ENCODE assay signal across 8 cellular contexts in the genomic region with DNA sequence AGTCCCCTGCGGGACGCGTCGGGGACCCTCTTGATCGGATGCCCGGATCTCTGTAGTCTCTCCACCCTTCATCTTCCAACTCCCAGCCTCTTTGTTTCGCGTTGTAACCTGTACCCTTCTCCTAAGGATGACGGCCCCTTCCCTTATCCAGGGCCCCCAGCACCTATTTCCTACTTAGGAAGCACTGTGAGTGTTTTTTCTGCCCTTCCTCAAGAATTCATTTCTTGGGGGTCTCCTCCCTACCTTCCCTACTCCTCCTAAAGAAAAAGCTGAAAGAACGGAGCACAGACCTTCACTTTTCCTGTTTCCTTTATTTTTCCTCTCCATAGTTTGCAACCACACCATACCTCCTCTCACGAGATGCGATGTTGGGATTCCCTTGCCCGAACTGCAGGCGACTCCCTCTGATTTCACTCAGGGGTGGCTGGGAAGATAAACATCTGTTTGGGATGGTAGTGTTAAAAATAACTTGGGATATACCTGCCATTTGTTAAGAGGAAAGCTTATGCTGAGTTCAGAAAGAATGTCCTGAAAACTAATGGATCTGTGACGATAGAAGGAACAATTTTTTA. TPM values are rescaled to one million over a fixed set of nuclear protein-coding genes. Genes with fewer than 3 reads are reported as not detected.
DNase-seq lines count a peak whose midpoint lies in the region; ATAC-seq, FAIRE-seq and TF ChIP-seq lines count a peak whose summit lies in the region.

No MANE protein-coding gene starts in this region.

- H3K4me3 ChIP-seq in sigmoid colon = peak overlapping the region; percentile 66 to 92 (median 76)

- POLR2A ChIA-PET in RWPE1 (lab: Yijun Ruan, JAX; ENCODE audit: low non-redundant PET) = interaction anchor here (0.9 kb wide), 1 partner anchor 309 kb away, joined by 4 read pairs; the partner anchor contains the start of gene PUS3

- H3K27me3 ChIP-seq in sigmoid colon = no peaks in the 10 kb centered on the region

- TF ChIP-seq EP300 in sigmoid colon (IDR thresholded peaks at IDR 0.05) = no peak

- 1 to 3% methylated on average over 15 of the region's 15 CpGs for WGBS in sigmoid colon, 2 donors

- peak; percentile 21 for FAIRE-seq in GM19239 (lab: Jason Lieb, UNC)

- CTCF ChIA-PET in RWPE1 (lab: Yijun Ruan, JAX) = interaction anchor here (0.6 to 1.2 kb wide), 5 partner anchors 87 to 1376 kb away, joined by 3 to 5 read pairs (median 4); no protein-coding TSS in a partner anchor

- no peaks in the 10 kb centered on the region for H3K9me3 ChIP-seq in sigmoid colon

- no peak for TF ChIP-seq CTCF in RWPE1 (conservative IDR thresholded peaks at IDR 0.05; ENCODE audit: low read depth)
- TF ChIP-seq CTCF in sigmoid colon (IDR thresholded peaks at IDR 0.05) = no peak

- H3K4me1 ChIP-seq in sigmoid colon = peaks cover 0 to 28% (median 21%) of the 10 kb centered on the region in 4 donors

- peak overlapping the region; percentile 67 for H3K27ac ChIP-seq in RWPE1
- H3K27ac ChIP-seq in sigmoid colon = peak overlapping the region; percentile 74 to 78 (median 76)

- ATAC-seq in HG02571 (IDR thresholded peaks at IDR 0.05; ENCODE audit: unreplicated experiment) = no peak

- intact Hi-C loops in sigmoid colon (cut with DNase I) = no loop called here

- H3K36me3 ChIP-seq in sigmoid colon = peaks cover 0 to 24% (median 9%) of the 10 kb centered on the region in 4 donors

- no peak for TF ChIP-seq POLR2A in sigmoid colon (IDR thresholded peaks at IDR 0.05)

- no peak for DNase-seq in GM19239 (ENCODE audit: insufficient read length, low spot score)
- no peak for DNase-seq in RWPE1 (ENCODE audit: low spot score)
- DNase-seq in fibroblast of peridontal ligament (ENCODE audit: extremely low read depth) = peak; percentile 22
- no peak for DNase-seq in sigmoid colon
- DNase-seq in NCI-H1105 (lab: John Stamatoyannopoulos, UW) = no peak
- DNase-seq in NCI-H128 (lab: John Stamatoyannopoulos, UW; ENCODE audit: unreplicated experiment) = no peak
- no peak for DNase-seq in medulla oblongata (ENCODE audit: extremely low spot score)

RNA-seq across cellular contexts. Expression of gene FAM118B, which starts 0.6 kb away (rescaled TPM):
- 10 to 100 TPM; 13.3 to 22.2 (median 16.2) TPM for total RNA-seq in sigmoid colon
- 10 to 100 TPM; 25.8 to 54.3 (median 43.2) TPM for polyA plus RNA-seq in sigmoid colon

RNA-seq across cellular contexts. Expression of gene RPUSD4, which starts 0.7 kb away (rescaled TPM):
- total RNA-seq in sigmoid colon = 10 to 100 TPM; 14.3 to 24.4 (median 17.6) TPM
- polyA plus RNA-seq in sigmoid colon = 10 to 100 TPM in 2 of 3 donors, 1 to 10 TPM in 1; 7.9 to 22.5 (median 10.8) TPM

RNA-seq across cellular contexts. Expression of gene SRPRA, which starts 56.5 kb away (rescaled TPM):
- 10 to 100 TPM; 51.0 to 66.5 (median 57.2) TPM for total RNA-seq in sigmoid colon
- 10 to 100 TPM in 2 of 3 donors, 1 to 10 TPM in 1; 7.8 to 62.1 (median 15.7) TPM for polyA plus RNA-seq in sigmoid colon

RNA-seq across cellular contexts. Expression of gene FOXRED1, which starts 56.8 kb away (rescaled TPM):
- 10 to 100 TPM; 14.5 to 46.0 (median 15.3) TPM for total RNA-seq in sigmoid colon
- polyA plus RNA-seq in sigmoid colon = 10 to 100 TPM; 10.8 to 36.5 (median 24.7) TPM
